ENCODE assay signal across 8 cellular contexts in genomic region chr3:160921020-160921635, GRCh38.
DNase-seq lines count a peak whose midpoint lies in the region; ATAC-seq and TF ChIP-seq lines count a peak whose summit lies in the region.

No MANE protein-coding gene starts in this region.

- H3K4me3 Mint-ChIP-seq in type B pancreatic cell: no peak overlapping the region
- H3K4me3 Mint-ChIP-seq in activated CD8-positive, alpha-beta memory T cell treated with anti-CD3 and anti-CD28 coated beads, Interleukin-2, amount 10 ng/mL, durations not matched to agents 7 days and 5 days: no peak overlapping the region

- H3K9me3 Mint-ChIP-seq in type B pancreatic cell: no peaks in the 10 kb centered on the region
- no peaks in the 10 kb centered on the region for H3K9me3 Mint-ChIP-seq in activated CD8-positive, alpha-beta memory T cell treated with anti-CD3 and anti-CD28 coated beads, Interleukin-2, amount 10 ng/mL, durations not matched to agents 7 days and 5 days (ENCODE audit: low read depth)

- DNase-seq in NCI-H1436 (lab: John Stamatoyannopoulos, UW): peak; percentile 19
- DNase-seq in NCI-H1436 treated with DMSO at 0.1 percent for 48 hours (lab: John Stamatoyannopoulos, UW): no peak
- DNase-seq in HAP-1 (ENCODE audit: low spot score in 2 of 2): peak; percentile 35 to 53
- peak; percentile 66 to 67 for DNase-seq in NCI-H2081 (lab: John Stamatoyannopoulos, UW)
- peak; percentile 16 for DNase-seq in astrocyte of the cerebellum (ENCODE audit: low read depth)
- peak; percentile 58 for DNase-seq in iris pigment epithelial cell (ENCODE audit: low read depth)
- DNase-seq in type B pancreatic cell (ENCODE audit: extremely low spot score, unreplicated experiment): no peak
- DNase-seq in activated CD8-positive, alpha-beta memory T cell treated with anti-CD3 and anti-CD28 coated beads, Interleukin-2, amount 10 ng/mL, durations not matched to agents 7 days and 5 days: no peak

- peak; percentile 97 for TF ChIP-seq CTCF in astrocyte of the cerebellum (IDR thresholded peaks at IDR 0.05; ENCODE audit: low read depth, low read length, missing control alignments)
- peak; percentile 88 for TF ChIP-seq CTCF in type B pancreatic cell (conservative IDR thresholded peaks at IDR 0.05)

- CTCF ChIA-PET in activated CD8-positive, alpha-beta memory T cell treated with anti-CD3 and anti-CD28 coated beads, Interleukin-2, amount 10 ng/mL, durations not matched to agents 7 days and 5 days (lab: Charles Lee): no interaction called here

- no peaks in the 10 kb centered on the region for H3K9me3 ChIP-seq in HAP-1

- ATAC-seq in activated CD8-positive, alpha-beta memory T cell treated with anti-CD3 and anti-CD28 coated beads, Interleukin-2, amount 10 ng/mL, durations not matched to agents 7 days and 5 days: no peak

- H3K27me3 ChIP-seq in HAP-1 (ENCODE audit: low read depth): no peaks in the 10 kb centered on the region

- H3K4me1 ChIP-seq in HAP-1: no peaks in the 10 kb centered on the region

- in situ Hi-C loops in HAP-1 (cut with MboI; ENCODE audit: low sequenced_read_pairs) (no loop called here), astrocyte of the cerebellum (cut with HindIII; ENCODE audit: low sequenced_read_pairs) (no loop called here)

- H3K27me3 Mint-ChIP-seq in type B pancreatic cell: no peaks in the 10 kb centered on the region
- peaks cover 1% of the 10 kb centered on the region for H3K27me3 Mint-ChIP-seq in activated CD8-positive, alpha-beta memory T cell treated with anti-CD3 and anti-CD28 coated beads, Interleukin-2, amount 10 ng/mL, durations not matched to agents 7 days and 5 days

- H3K36me3 ChIP-seq in HAP-1 (replicated peaks): no peaks in the 10 kb centered on the region

- H3K36me3 Mint-ChIP-seq in type B pancreatic cell: no peaks in the 10 kb centered on the region
- H3K36me3 Mint-ChIP-seq in activated CD8-positive, alpha-beta memory T cell treated with anti-CD3 and anti-CD28 coated beads, Interleukin-2, amount 10 ng/mL, durations not matched to agents 7 days and 5 days: no peaks in the 10 kb centered on the region

- peaks cover 3% of the 10 kb centered on the region for H3K4me1 Mint-ChIP-seq in type B pancreatic cell (ENCODE audit: unreplicated experiment)
- H3K4me1 Mint-ChIP-seq in activated CD8-positive, alpha-beta memory T cell treated with anti-CD3 and anti-CD28 coated beads, Interleukin-2, amount 10 ng/mL, durations not matched to agents 7 days and 5 days: no peaks in the 10 kb centered on the region

- H3K4me3 ChIP-seq in HAP-1: no peak overlapping the region
- H3K4me3 ChIP-seq in astrocyte of the cerebellum (ENCODE audit: low read depth, low read length): no peak overlapping the region

- H3K27ac Mint-ChIP-seq in type B pancreatic cell: no peak overlapping the region
- no peak overlapping the region for H3K27ac Mint-ChIP-seq in activated CD8-positive, alpha-beta memory T cell treated with anti-CD3 and anti-CD28 coated beads, Interleukin-2, amount 10 ng/mL, durations not matched to agents 7 days and 5 days

Comparison
In these comparisons a context has a peak if more than half of its experiments do, and no peak if none do; other contexts are left out.
1. DNase-seq: peak in NCI-H1436 (single experiment), HAP-1 (2 of 2), NCI-H2081 (2 of 2), astrocyte of the cerebellum (single experiment) and iris pigment epithelial cell (single experiment); none in NCI-H1436 treated with DMSO at 0.1 percent for 48 hours (single experiment), type B pancreatic cell (single experiment) and activated CD8-positive, alpha-beta memory T cell treated with anti-CD3 and anti-CD28 coated beads, Interleukin-2, amount 10 ng/mL, durations not matched to agents 7 days and 5 days (single experiment).